Comparison of ENCODE assay signal across 1 cellular context in the genomic region with DNA sequence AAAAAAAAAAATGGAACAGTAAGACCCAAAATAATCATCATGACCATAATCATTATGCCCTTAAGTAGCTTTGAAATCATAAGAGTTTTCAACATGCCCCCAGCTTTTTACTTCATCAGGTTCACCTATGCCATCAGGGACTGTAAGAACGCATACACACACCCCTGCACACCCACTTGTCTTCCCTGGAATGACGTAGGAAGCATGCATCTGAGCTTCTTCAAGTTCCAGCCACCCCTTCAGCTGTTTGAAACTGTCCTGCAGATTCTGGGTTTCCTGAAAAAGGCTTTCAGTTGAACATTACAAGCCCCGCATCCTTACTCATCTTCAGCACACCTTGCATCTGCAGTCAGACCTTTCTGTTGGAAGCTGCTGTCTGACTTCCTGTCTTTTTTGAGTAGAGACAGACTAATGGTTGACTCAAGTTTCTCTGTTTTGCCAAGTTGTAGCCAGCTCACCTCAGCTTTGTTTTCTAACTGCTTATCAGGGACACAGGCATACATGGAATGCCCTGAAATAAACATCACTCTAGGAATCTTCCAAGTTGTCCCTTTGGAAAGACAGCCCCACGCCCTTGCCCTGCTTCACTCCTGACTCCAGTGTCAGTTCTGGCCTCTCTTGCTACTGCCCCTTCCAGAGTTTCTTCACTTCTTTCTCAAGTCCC.
TF ChIP-seq lines count a peak whose summit lies in the region.

No MANE protein-coding gene starts in this region.

TF ChIP-seq in endothelial cell of umbilical vein, 7 proteins besides CTCF, POLR2A, EP300 and RAD21:
- TF ChIP-seq JUN (IDR thresholded peaks at IDR 0.05; ENCODE audit: borderline replicate concordance, insufficient read depth, insufficient read length, low read depth) = no peak
- no peak for TF ChIP-seq POLR2AphosphoS5 (IDR thresholded peaks at IDR 0.05; ENCODE audit: insufficient read depth, low read depth, low read length)
- no peak for TF ChIP-seq MYC (IDR thresholded peaks at IDR 0.05; ENCODE audit: low read depth, low read length)
- TF ChIP-seq GATA2 (IDR thresholded peaks at IDR 0.05; ENCODE audit: insufficient read depth, insufficient read length, low read depth, low read length) = peak; percentile 76
- TF ChIP-seq EZH2 (IDR thresholded peaks at IDR 0.05; ENCODE audit: borderline replicate concordance, low read depth, low read length, severe bottlenecking) = no peak
- TF ChIP-seq, protein P1, sequence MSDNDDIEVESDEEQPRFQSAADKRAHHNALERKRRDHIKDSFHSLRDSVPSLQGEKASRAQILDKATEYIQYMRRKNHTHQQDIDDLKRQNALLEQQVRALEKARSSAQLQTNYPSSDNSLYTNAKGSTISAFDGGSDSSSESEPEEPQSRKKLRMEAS (IDR thresholded peaks at IDR 0.05; ENCODE audit: insufficient read depth, insufficient read length) = no peak
- peak; percentile 36 for TF ChIP-seq FOS (IDR thresholded peaks at IDR 0.05; ENCODE audit: borderline replicate concordance, insufficient read depth, low read length)
